ENCODE assay signal across 17 cellular contexts in genomic region chr1:185974367-185974766, GRCh38.
DNase-seq lines count a peak whose midpoint lies in the region; ATAC-seq, FAIRE-seq and TF ChIP-seq lines count a peak whose summit lies in the region.
"Had no signal": no experiment of that assay in that cellular context is flagged by ENCODE, and none has a peak within 500 bp of the region (broad histone marks: within the 10 kb centered on the region; RNA-seq: fewer than 3 reads in every experiment).

No MANE protein-coding gene starts in this region.

- H3K27ac Mint-ChIP-seq in activated CD4-positive, alpha-beta memory T cell treated with anti-CD3 and anti-CD28 coated beads for 36 hours = no peak overlapping the region

- FAIRE-seq in GM12892 (lab: Jason Lieb, UNC) = peak; percentile 5
- peak; percentile 23 for FAIRE-seq in H54 (lab: Jason Lieb, UNC)
- FAIRE-seq: GM12891 had no signal

- intact Hi-C loops in left lung (cut with DNase I) (no loop called here), vagina (cut with DNase I) (no loop called here), uterus (cut with DNase I; ENCODE audit: low total_unique reads) (no loop called here)
- intact Hi-C loops in activated CD4-positive, alpha-beta memory T cell treated with anti-CD3 and anti-CD28 coated beads for 36 hours (cut with micrococcal nuclease) = no loop called here

- H3K27me3 Mint-ChIP-seq in activated CD4-positive, alpha-beta memory T cell treated with anti-CD3 and anti-CD28 coated beads for 36 hours = peaks cover 2% of the 10 kb centered on the region

- no peak overlapping the region for H3K4me3 Mint-ChIP-seq in activated CD4-positive, alpha-beta memory T cell treated with anti-CD3 and anti-CD28 coated beads for 36 hours

- no peaks in the 10 kb centered on the region for H3K4me1 Mint-ChIP-seq in activated CD4-positive, alpha-beta memory T cell treated with anti-CD3 and anti-CD28 coated beads for 36 hours (ENCODE audit: low read depth)

- H3K27me3 ChIP-seq in SJSA1 (replicated peaks) (no peaks in the 10 kb centered on the region), left lung (no peaks in the 10 kb centered on the region), vagina (no peaks in the 10 kb centered on the region), uterus (no peaks in the 10 kb centered on the region)
- H3K27me3 ChIP-seq: BE2C, MG63 had no signal

- H3K4me3 ChIP-seq in SJSA1 = no peak overlapping the region
- no peak overlapping the region for H3K4me3 ChIP-seq in left lung
- no peak overlapping the region for H3K4me3 ChIP-seq in vagina
- no peak overlapping the region for H3K4me3 ChIP-seq in uterus
- H3K4me3 ChIP-seq: MG63, SK-N-MC had no signal

- POLR2A ChIA-PET in activated CD4-positive, alpha-beta memory T cell treated with anti-CD3 and anti-CD28 coated beads for 36 hours (lab: Charles Lee) = no interaction called here

- peak; percentile 89 for ATAC-seq in left lung
- ATAC-seq: Right ventricle myocardium inferior had no signal

- DNase-seq in GM12892 (ENCODE audit: insufficient read length) (no peak), H54 (ENCODE audit: insufficient read length, low spot score) (no peak), SJSA1 (ENCODE audit: low read depth in 1 of 2, low spot score in 2 of 2) (no peak), left lung (no peak), vagina (ENCODE audit: extremely low spot score in 2 of 2) (no peak), uterus (no peak)
- DNase-seq in activated CD4-positive, alpha-beta memory T cell treated with anti-CD3 and anti-CD28 coated beads for 36 hours = no peak
- DNase-seq: BE2C, DND-41, NCI-H146, NCI-H2029 treated with DMSO at 0.1 percent for 48 hours, NCI-H2171 treated with DMSO at 0.1 percent for 48 hours, NCI-H526 treated with DMSO at 0.1 percent for 48 hours had no signal

- TF ChIP-seq POLR2A in GM12892 (IDR thresholded peaks at IDR 0.05; ENCODE audit: low read depth, low read length) (no peak), H54 (IDR thresholded peaks at IDR 0.05; ENCODE audit: low read depth, low read length) (no peak), vagina (IDR thresholded peaks at IDR 0.05) (no peak), uterus (IDR thresholded peaks at IDR 0.05) (no peak)

- H3K36me3 ChIP-seq in SJSA1 = no peaks in the 10 kb centered on the region
- H3K36me3 ChIP-seq in left lung = no peaks in the 10 kb centered on the region
- no peaks in the 10 kb centered on the region for H3K36me3 ChIP-seq in vagina
- H3K36me3 ChIP-seq in uterus = no peaks in the 10 kb centered on the region
- H3K36me3 ChIP-seq: BE2C, MG63 had no signal

- no peaks in the 10 kb centered on the region for H3K36me3 Mint-ChIP-seq in activated CD4-positive, alpha-beta memory T cell treated with anti-CD3 and anti-CD28 coated beads for 36 hours

- CTCF ChIA-PET in activated CD4-positive, alpha-beta memory T cell treated with anti-CD3 and anti-CD28 coated beads for 36 hours (lab: Charles Lee) = no interaction called here

- peaks cover 53% of the 10 kb centered on the region for H3K4me1 ChIP-seq in SJSA1 (replicated peaks)
- peaks cover 0 to 5% of the 10 kb centered on the region in 2 donors for H3K4me1 ChIP-seq in left lung
- no peaks in the 10 kb centered on the region for H3K4me1 ChIP-seq in vagina
- H3K4me1 ChIP-seq in uterus = no peaks in the 10 kb centered on the region
- H3K4me1 ChIP-seq: BE2C had no signal

- H3K27ac ChIP-seq in SJSA1 (peak overlapping the region; percentile 83), left lung (no peak overlapping the region), vagina (no peak overlapping the region), uterus (no peak overlapping the region)
- H3K27ac ChIP-seq: SK-N-MC had no signal

- no peaks in the 10 kb centered on the region for H3K9me3 Mint-ChIP-seq in activated CD4-positive, alpha-beta memory T cell treated with anti-CD3 and anti-CD28 coated beads for 36 hours

- TF ChIP-seq CTCF in left lung (IDR thresholded peaks at IDR 0.05) (no peak), vagina (IDR thresholded peaks at IDR 0.05) (no peak), uterus (IDR thresholded peaks at IDR 0.05) (no peak)

- H3K9me3 ChIP-seq in SJSA1 (replicated peaks) = no peaks in the 10 kb centered on the region
- H3K9me3 ChIP-seq in left lung = no peaks in the 10 kb centered on the region
- H3K9me3 ChIP-seq in vagina = no peaks in the 10 kb centered on the region
- H3K9me3 ChIP-seq in uterus = no peaks in the 10 kb centered on the region
- H3K9me3 ChIP-seq: BE2C, MG63 had no signal
